ENCODE assay signal across 1 cellular context in the genomic region with DNA sequence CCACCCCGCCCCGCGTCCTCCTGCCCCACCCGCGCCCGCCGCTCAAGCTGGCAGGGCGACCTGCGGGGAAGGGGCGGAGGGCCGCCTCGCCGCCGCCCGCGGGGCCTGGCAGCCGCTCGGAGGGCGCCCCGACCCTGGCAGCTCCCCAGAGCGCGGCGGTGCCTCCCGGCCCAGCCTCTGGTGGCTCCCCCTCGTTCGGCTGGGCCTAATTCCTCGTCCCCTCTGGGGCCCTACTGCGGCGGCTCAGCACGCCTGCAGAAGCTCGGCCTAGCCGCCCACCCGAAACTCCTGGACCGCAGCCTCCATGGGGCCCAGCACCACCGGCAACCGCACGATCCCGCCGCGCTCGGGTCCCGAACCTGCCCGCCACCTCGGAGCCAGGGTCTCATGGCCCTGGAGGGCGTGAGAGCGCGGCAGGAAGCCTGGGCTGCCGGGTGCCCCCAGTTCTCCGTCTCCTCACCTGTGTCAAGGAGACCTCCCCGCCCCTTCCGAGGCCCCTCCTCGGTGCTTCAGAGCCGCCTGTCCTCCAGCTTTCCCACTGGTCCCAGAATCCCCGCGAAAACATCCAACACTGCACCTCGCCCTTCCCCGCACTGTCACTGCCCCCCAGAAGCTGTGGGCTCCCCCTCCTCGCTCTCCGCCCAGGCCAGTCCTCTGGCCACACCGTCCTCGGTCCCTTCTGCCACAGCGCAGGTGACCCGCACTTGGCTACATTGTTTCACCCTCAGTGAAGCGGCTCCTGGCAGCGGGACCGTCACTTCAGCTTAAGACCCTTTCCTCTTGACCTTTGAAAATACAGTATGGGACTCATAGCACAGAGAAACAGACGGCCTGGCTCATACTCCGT.
TF ChIP-seq lines count a peak whose summit lies in the region.

No MANE protein-coding gene starts in this region.

TF ChIP-seq in H1, 55 proteins besides CTCF, POLR2A, EP300 and RAD21:
- TF ChIP-seq, protein P1, sequence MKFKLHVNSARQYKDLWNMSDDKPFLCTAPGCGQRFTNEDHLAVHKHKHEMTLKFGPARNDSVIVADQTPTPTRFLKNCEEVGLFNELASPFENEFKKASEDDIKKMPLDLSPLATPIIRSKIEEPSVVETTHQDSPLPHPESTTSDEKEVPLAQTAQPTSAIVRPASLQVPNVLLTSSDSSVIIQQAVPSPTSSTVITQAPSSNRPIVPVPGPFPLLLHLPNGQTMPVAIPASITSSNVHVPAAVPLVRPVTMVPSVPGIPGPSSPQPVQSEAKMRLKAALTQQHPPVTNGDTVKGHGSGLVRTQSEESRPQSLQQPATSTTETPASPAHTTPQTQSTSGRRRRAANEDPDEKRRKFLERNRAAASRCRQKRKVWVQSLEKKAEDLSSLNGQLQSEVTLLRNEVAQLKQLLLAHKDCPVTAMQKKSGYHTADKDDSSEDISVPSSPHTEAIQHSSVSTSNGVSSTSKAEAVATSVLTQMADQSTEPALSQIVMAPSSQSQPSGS (IDR thresholded peaks at IDR 0.05; ENCODE audit: low read length), result no peak
- peak; percentile 50 for TF ChIP-seq RNF2 (IDR thresholded peaks at IDR 0.05; ENCODE audit: borderline replicate concordance, low read depth, low read length, missing control alignments, poor library complexity, severe bottlenecking)
- TF ChIP-seq TEAD4 (IDR thresholded peaks at IDR 0.05; ENCODE audit: low read depth, low read length), result no peak
- TF ChIP-seq RXRA (IDR thresholded peaks at IDR 0.05; ENCODE audit: insufficient read depth, low read depth, low read length), result no peak
- TF ChIP-seq POLR2AphosphoS5 (IDR thresholded peaks at IDR 0.05; ENCODE audit: low read depth, low read length), result no peak
- TF ChIP-seq SUZ12 (IDR thresholded peaks at IDR 0.05; ENCODE audit: low read length), result peak; percentile 88
- TF ChIP-seq EZH2 (IDR thresholded peaks at IDR 0.05; ENCODE audit: low read depth, low read length, severe bottlenecking), result peak; percentile 96
